Comparison of ENCODE assay signal across 20 cellular contexts in the genomic region with DNA sequence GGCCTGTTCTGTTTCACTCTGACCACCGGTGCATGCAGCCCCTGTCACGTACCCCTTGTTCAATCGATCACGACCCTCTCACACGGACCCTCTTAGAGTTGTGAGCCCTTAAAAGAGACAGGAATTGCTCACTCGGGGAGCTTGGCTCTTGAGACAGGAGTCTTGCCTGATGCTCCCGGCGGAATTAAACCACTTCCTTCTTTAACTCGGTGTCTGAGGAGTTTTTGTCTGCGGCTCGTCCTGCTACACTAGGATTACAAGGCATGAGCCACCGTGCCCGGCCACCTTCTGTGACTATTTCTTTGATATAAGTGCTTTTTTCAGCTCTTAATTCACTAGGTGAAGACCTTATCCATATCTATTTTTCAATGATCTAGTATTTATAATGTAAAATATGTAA.
DNase-seq lines count a peak whose midpoint lies in the region; ATAC-seq and TF ChIP-seq lines count a peak whose summit lies in the region.
"Had no signal": no experiment of that assay in that cellular context is flagged by ENCODE, and none has a peak within 500 bp of the region (broad histone marks: within the 10 kb centered on the region; RNA-seq: fewer than 3 reads in every experiment).

No MANE protein-coding gene starts in this region.

- no peak overlapping the region for H4K8ac ChIP-seq in H9 (replicated peaks; ENCODE audit: insufficient read length, low read depth, low read length)
- no peak overlapping the region for H4K8ac ChIP-seq in trophoblast cell (ENCODE audit: low read depth, low read length)

- H4K12ac ChIP-seq in trophoblast cell (ENCODE audit: low read depth, low read length), result no peak overlapping the region

- no peak overlapping the region for H3K14ac ChIP-seq in H9 (ENCODE audit: insufficient read depth, low read length)
- H3K14ac ChIP-seq in trophoblast cell (ENCODE audit: low read length), result no peak overlapping the region

- H3K9me3 ChIP-seq in H9 (ENCODE audit: control insufficient read depth, low read depth, low read length), result no peaks in the 10 kb centered on the region
- no peaks in the 10 kb centered on the region for H3K9me3 ChIP-seq in iPS-18a (ENCODE audit: control insufficient read depth, low read depth, low read length)
- peaks cover 4% of the 10 kb centered on the region for H3K9me3 ChIP-seq in trophoblast cell (ENCODE audit: insufficient read depth, low read depth, low read length)
- H3K9me3 ChIP-seq: breast epithelium, neutrophil, right lobe of liver, tibial nerve had no signal

- H3K4me3 ChIP-seq in iPS-18a (ENCODE audit: low read length) (no peak overlapping the region), trophoblast cell (ENCODE audit: low read depth, low read length) (no peak overlapping the region)
- H3K4me3 ChIP-seq: breast epithelium, right lobe of liver, tibial nerve had no signal

- no peak overlapping the region for H2AFZ ChIP-seq in H9 (ENCODE audit: low read length)
- no peak overlapping the region for H2AFZ ChIP-seq in trophoblast cell (ENCODE audit: insufficient read depth, low read length, poor library complexity)

- peaks cover 0 to 3% (median 0%) of the 10 kb centered on the region in 3 experiments; a peak in 3 of 7 replicates for H3K36me3 Mint-ChIP-seq in H9 (ENCODE audit: insufficient read depth in 1 of 3, low read depth in 3 of 3)
- H3K36me3 Mint-ChIP-seq: activated naive CD4-positive, alpha-beta T cell treated with anti-CD3 and anti-CD28 coated beads, Interleukin-2, amount 50 U/mL, for 72 hours had no signal

- no peak for TF ChIP-seq CTCF in H9 (conservative IDR thresholded peaks at IDR 0.05)

- peak overlapping the region; percentile 83 to 98 (median 97) for H3K27ac Mint-ChIP-seq in H9
- H3K27ac Mint-ChIP-seq: activated naive CD4-positive, alpha-beta T cell treated with anti-CD3 and anti-CD28 coated beads, Interleukin-2, amount 50 U/mL, for 72 hours had no signal

- WGBS in H9 (ENCODE audit: extremely low coverage, insufficient read length, low lambda C conversion rate), result no CpG with 5 or more reads among the region's 13 CpGs
- WGBS in trophoblast cell (ENCODE audit: extremely low coverage, insufficient coverage, insufficient read length), result no CpG with 5 or more reads among the region's 13 CpGs

- H2BK120ac ChIP-seq in H9 (ENCODE audit: low read depth, low read length, poor library complexity, severe bottlenecking) (no peak overlapping the region), trophoblast cell (ENCODE audit: insufficient read depth, low read length, poor library complexity) (peak overlapping the region; percentile 63)

- no peaks in the 10 kb centered on the region for H3K27me3 ChIP-seq in H9 (ENCODE audit: insufficient read depth, low read length)
- H3K27me3 ChIP-seq in iPS-18a (ENCODE audit: control insufficient read depth, insufficient read depth, low read length), result no peaks in the 10 kb centered on the region
- H3K27me3 ChIP-seq in trophoblast cell (ENCODE audit: insufficient read depth, low read length), result no peaks in the 10 kb centered on the region
- H3K27me3 ChIP-seq: breast epithelium, neutrophil, right lobe of liver, tibial nerve had no signal

- no peak overlapping the region for H4K5ac ChIP-seq in H9 (ENCODE audit: insufficient read length, low read depth, low read length)

- H3K9ac ChIP-seq in H9 (ENCODE audit: extremely low read depth, insufficient read length, low read length) (no peak overlapping the region), iPS-18a (ENCODE audit: low read length) (no peak overlapping the region), trophoblast cell (ENCODE audit: low read length) (no peak overlapping the region)

- H2BK12ac ChIP-seq in H9 (ENCODE audit: insufficient read length, low read depth, low read length), result no peak overlapping the region
- no peak overlapping the region for H2BK12ac ChIP-seq in trophoblast cell (ENCODE audit: low read length)

- H3K27me3 Mint-ChIP-seq in H9 (ENCODE audit: low read depth), result no peaks in the 10 kb centered on the region

- H3K27ac ChIP-seq in H9 (ENCODE audit: insufficient read length, low read depth, low read length) (no peak overlapping the region), iPS-18a (ENCODE audit: low read length) (peak overlapping the region; percentile 36), trophoblast cell (ENCODE audit: low read depth, low read length) (no peak overlapping the region)
- H3K27ac ChIP-seq: breast epithelium, neutrophil, right lobe of liver, tibial nerve had no signal

- H3K79me1 ChIP-seq in H9 (ENCODE audit: insufficient read depth, low read depth, low read length, poor library complexity, severe bottlenecking), result no peaks in the 10 kb centered on the region
- peaks cover 18% of the 10 kb centered on the region for H3K79me1 ChIP-seq in trophoblast cell (ENCODE audit: low read length)

- H2BK20ac ChIP-seq in H9 (ENCODE audit: low read depth, low read length, poor library complexity, severe bottlenecking), result no peak overlapping the region

- H3K56ac ChIP-seq in H9 (ENCODE audit: insufficient read length, low read depth, low read length), result no peak overlapping the region

- no peak for ATAC-seq in HG02571 (IDR thresholded peaks at IDR 0.05; ENCODE audit: unreplicated experiment)
- ATAC-seq: activated naive CD4-positive, alpha-beta T cell treated with anti-CD3 and anti-CD28 coated beads, Interleukin-2, amount 50 U/mL, for 72 hours; HCT116; left lobe of liver; right lobe of liver had no signal

- H3K23ac ChIP-seq in H9 (ENCODE audit: insufficient read length, low read depth, low read length) (no peak overlapping the region), trophoblast cell (ENCODE audit: low read length) (no peak overlapping the region)

- no peak overlapping the region for H3K4me3 Mint-ChIP-seq in H9

- no peak overlapping the region for H2BK5ac ChIP-seq in H9 (ENCODE audit: insufficient read length, low read length)
- no peak overlapping the region for H2BK5ac ChIP-seq in trophoblast cell (ENCODE audit: low read depth, low read length, poor library complexity)

- DNase-seq in H9 (no peak), UCSD-AML1 (lab: John Stamatoyannopoulos, UW; ENCODE audit: unreplicated experiment) (peak; percentile 7), trophoblast cell (no peak), NCI-H748 (lab: John Stamatoyannopoulos, UW; ENCODE audit: unreplicated experiment) (no peak)
- no peak for DNase-seq in activated CD4-positive, alpha-beta T cell treated with anti-CD3 and anti-CD28 coated beads, Interleukin-2, amount 50 U/mL, for 4 hours
- DNase-seq: amygdala, DMS79 treated with DMSO at 0.1 percent for 48 hours, GF-D8, NCI-H1105, NCI-H1930, OCI-M1, right lobe of liver had no signal

- H3K4me1 ChIP-seq in H9 (ENCODE audit: insufficient read depth, low read length), result peaks cover 6% of the 10 kb centered on the region; the same call in 1 of the 2 replicates
- peaks cover 24% of the 10 kb centered on the region for H3K4me1 ChIP-seq in iPS-18a (ENCODE audit: control insufficient read depth, low read depth, low read length)
- H3K4me1 ChIP-seq in trophoblast cell (ENCODE audit: control insufficient read depth in 1 of 2, insufficient read depth in 2 of 2, low read length in 2 of 2), result peaks cover 7 to 11% of the 10 kb centered on the region in 2 experiments
- H3K4me1 ChIP-seq: breast epithelium had no signal

- peaks cover 38 to 43% of the 10 kb centered on the region in 2 experiments for H3K4me1 Mint-ChIP-seq in H9

- H3K36me3 ChIP-seq in iPS-18a (ENCODE audit: control insufficient read depth, low read depth, low read length) (no peaks in the 10 kb centered on the region), trophoblast cell (ENCODE audit: control insufficient read depth in 1 of 2, insufficient read depth in 2 of 2, low read length in 2 of 2) (no peaks in the 10 kb centered on the region)
- H3K36me3 ChIP-seq: breast epithelium, neutrophil, right lobe of liver, tibial nerve had no signal

- peaks cover 3 to 5% of the 10 kb centered on the region in 2 experiments; a peak in 3 of 5 replicates for H3K9me3 Mint-ChIP-seq in H9
- H3K9me3 Mint-ChIP-seq: activated naive CD4-positive, alpha-beta T cell treated with anti-CD3 and anti-CD28 coated beads, Interleukin-2, amount 50 U/mL, for 72 hours had no signal

- H3K4ac ChIP-seq in H9 (ENCODE audit: low read depth, low read length) (no peak overlapping the region), trophoblast cell (ENCODE audit: low read depth, low read length) (no peak overlapping the region)

- no peak overlapping the region for H3T11ph ChIP-seq in H9 (ENCODE audit: low read length)

- no peak overlapping the region for H2AK5ac ChIP-seq in H9 (ENCODE audit: insufficient read length, low read length)
- no peak overlapping the region for H2AK5ac ChIP-seq in trophoblast cell (ENCODE audit: low read length)

- H4K91ac ChIP-seq in H9 (ENCODE audit: insufficient read length, low read depth, low read length), result no peak overlapping the region
- H4K91ac ChIP-seq in trophoblast cell (ENCODE audit: low read depth, low read length), result no peak overlapping the region

- H3K4me2 ChIP-seq in H9 (ENCODE audit: insufficient read depth, insufficient read length, low read length) (no peak overlapping the region), trophoblast cell (ENCODE audit: low read length) (no peak overlapping the region)

- H3K23me2 ChIP-seq in H9 (ENCODE audit: insufficient read length, low read depth, low read length, poor library complexity, severe bottlenecking), result no peaks in the 10 kb centered on the region

- no peak overlapping the region for H2BK15ac ChIP-seq in H9 (ENCODE audit: low read depth, low read length)

- H3K18ac ChIP-seq in H9 (ENCODE audit: insufficient read length, low read depth, low read length) (no peak overlapping the region), trophoblast cell (ENCODE audit: low read length) (no peak overlapping the region)

- no peaks in the 10 kb centered on the region for H4K20me1 ChIP-seq in H9 (ENCODE audit: control insufficient read depth, insufficient read depth, insufficient read length)

- H3K79me2 ChIP-seq in H9 (ENCODE audit: insufficient read depth, low read length) (no peaks in the 10 kb centered on the region), trophoblast cell (ENCODE audit: control insufficient read depth, insufficient read depth, low read length, poor library complexity) (peaks cover 2% of the 10 kb centered on the region)
